In the genomic region with DNA sequence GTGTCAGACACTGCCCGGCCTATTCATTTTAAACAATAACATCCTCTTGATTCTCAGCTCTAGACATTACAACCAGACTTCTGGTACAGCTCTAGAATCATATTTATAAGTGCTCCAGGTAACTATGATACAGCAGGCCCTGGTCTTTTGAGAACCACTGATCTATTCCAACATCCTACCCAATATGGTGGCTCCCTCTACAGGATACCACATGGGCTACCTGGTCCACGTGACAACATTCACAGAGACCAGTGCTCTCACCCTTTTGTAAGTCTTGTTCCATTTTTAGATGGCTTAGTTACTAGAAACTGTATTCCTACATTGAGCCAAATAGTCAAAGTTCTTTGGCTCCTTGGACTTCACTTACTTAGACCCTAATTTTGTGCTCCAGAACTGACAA, we compare ENCODE assay signal across 3 cellular contexts.
TF ChIP-seq lines count a peak whose summit lies in the region.

No MANE protein-coding gene starts in this region.

TF ChIP-seq in GM23338, 12 proteins besides CTCF, POLR2A, EP300 and RAD21 (continues in another document):
- TF ChIP-seq NANOG (IDR thresholded peaks at IDR 0.05; ENCODE audit: borderline replicate concordance) (no peak), ZNF331 (CRISPR knock-in tag; IDR thresholded peaks at IDR 0.05; ENCODE audit: low read depth) (no peak), STAT1 (IDR thresholded peaks at IDR 0.05; ENCODE audit: unreplicated experiment) (no peak), ZNF114 (CRISPR knock-in tag; IDR thresholded peaks at IDR 0.05) (no peak), EZH2 (IDR thresholded peaks at IDR 0.05; ENCODE audit: low read depth, unreplicated experiment) (no peak), POLR2AphosphoS5 (IDR thresholded peaks at IDR 0.05; ENCODE audit: low read depth) (no peak), CREB1 (CRISPR knock-in tag; IDR thresholded peaks at IDR 0.05; ENCODE audit: low read depth) (no peak), JUNB (IDR thresholded peaks at IDR 0.05; ENCODE audit: unreplicated experiment) (no peak), EZH2phosphoT487 (IDR thresholded peaks at IDR 0.05; ENCODE audit: unreplicated experiment) (no peak)

TF ChIP-seq in IMR-90, 13 proteins besides CTCF, POLR2A, EP300 and RAD21:
- TF ChIP-seq NFE2L2 (IDR thresholded peaks at IDR 0.05; ENCODE audit: low read depth, low read length) (no peak), FOS (IDR thresholded peaks at IDR 0.05; ENCODE audit: low read depth, low read length) (no peak), CEBPB (IDR thresholded peaks at IDR 0.05; ENCODE audit: low read depth, low read length) (no peak), MAFK (IDR thresholded peaks at IDR 0.05; ENCODE audit: low read depth, low read length) (no peak)
- TF ChIP-seq, protein P1, sequence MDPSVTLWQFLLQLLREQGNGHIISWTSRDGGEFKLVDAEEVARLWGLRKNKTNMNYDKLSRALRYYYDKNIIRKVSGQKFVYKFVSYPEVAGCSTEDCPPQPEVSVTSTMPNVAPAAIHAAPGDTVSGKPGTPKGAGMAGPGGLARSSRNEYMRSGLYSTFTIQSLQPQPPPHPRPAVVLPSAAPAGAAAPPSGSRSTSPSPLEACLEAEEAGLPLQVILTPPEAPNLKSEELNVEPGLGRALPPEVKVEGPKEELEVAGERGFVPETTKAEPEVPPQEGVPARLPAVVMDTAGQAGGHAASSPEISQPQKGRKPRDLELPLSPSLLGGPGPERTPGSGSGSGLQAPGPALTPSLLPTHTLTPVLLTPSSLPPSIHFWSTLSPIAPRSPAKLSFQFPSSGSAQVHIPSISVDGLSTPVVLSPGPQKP (IDR thresholded peaks at IDR 0.05; ENCODE audit: borderline replicate concordance, low read depth, low read length): no peak

TF ChIP-seq in K562, 482 proteins besides CTCF, POLR2A, EP300 and RAD21:
- TF ChIP-seq STAT6 (CRISPR knock-in tag; IDR thresholded peaks at IDR 0.05) (no peak), EHMT2 (IDR thresholded peaks at IDR 0.05) (peak; percentile 17; the same call in 1 of the 2 replicates), FOXO4 (CRISPR knock-in tag; IDR thresholded peaks at IDR 0.05) (no peak), MAFK (IDR thresholded peaks at IDR 0.05; ENCODE audit: low read length) (no peak), RAD51 (IDR thresholded peaks at IDR 0.05; ENCODE audit: borderline replicate concordance, low read depth) (peak; percentile 30; the same call in 1 of the 2 replicates), ZNF583 (CRISPR knock-in tag; IDR thresholded peaks at IDR 0.05) (no peak), CAMTA2 (CRISPR knock-in tag; conservative IDR thresholded peaks at IDR 0.05) (no peak), ATF1 (CRISPR knock-in tag; IDR thresholded peaks at IDR 0.05) (no peak), ATF1 (tag; IDR thresholded peaks at IDR 0.05) (no peak), ZKSCAN1 (IDR thresholded peaks at IDR 0.05; ENCODE audit: low read depth, low read length) (no peak), FOXK1 (CRISPR knock-in tag; IDR thresholded peaks at IDR 0.05; ENCODE audit: borderline replicate concordance) (no peak)
- TF ChIP-seq, protein P2, sequence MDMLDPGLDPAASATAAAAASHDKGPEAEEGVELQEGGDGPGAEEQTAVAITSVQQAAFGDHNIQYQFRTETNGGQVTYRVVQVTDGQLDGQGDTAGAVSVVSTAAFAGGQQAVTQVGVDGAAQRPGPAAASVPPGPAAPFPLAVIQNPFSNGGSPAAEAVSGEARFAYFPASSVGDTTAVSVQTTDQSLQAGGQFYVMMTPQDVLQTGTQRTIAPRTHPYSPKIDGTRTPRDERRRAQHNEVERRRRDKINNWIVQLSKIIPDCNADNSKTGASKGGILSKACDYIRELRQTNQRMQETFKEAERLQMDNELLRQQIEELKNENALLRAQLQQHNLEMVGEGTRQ (CRISPR knock-in tag; IDR thresholded peaks at IDR 0.05): peak; percentile 73
- TF ChIP-seq, protein P3, sequence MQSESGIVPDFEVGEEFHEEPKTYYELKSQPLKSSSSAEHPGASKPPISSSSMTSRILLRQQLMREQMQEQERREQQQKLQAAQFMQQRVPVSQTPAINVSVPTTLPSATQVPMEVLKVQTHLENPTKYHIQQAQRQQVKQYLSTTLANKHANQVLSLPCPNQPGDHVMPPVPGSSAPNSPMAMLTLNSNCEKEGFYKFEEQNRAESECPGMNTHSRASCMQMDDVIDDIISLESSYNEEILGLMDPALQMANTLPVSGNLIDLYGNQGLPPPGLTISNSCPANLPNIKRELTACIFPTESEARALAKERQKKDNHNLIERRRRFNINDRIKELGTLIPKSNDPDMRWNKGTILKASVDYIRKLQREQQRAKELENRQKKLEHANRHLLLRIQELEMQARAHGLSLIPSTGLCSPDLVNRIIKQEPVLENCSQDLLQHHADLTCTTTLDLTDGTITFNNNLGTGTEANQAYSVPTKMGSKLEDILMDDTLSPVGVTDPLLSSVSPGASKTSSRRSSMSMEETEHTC (IDR thresholded peaks at IDR 0.05): no peak
- TF ChIP-seq, protein P4, sequence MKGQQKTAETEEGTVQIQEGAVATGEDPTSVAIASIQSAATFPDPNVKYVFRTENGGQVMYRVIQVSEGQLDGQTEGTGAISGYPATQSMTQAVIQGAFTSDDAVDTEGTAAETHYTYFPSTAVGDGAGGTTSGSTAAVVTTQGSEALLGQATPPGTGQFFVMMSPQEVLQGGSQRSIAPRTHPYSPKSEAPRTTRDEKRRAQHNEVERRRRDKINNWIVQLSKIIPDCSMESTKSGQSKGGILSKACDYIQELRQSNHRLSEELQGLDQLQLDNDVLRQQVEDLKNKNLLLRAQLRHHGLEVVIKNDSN (CRISPR knock-in tag; IDR thresholded peaks at IDR 0.05): peak; percentile 44; the same call in 1 of the 2 replicates
- TF ChIP-seq, protein P5, sequence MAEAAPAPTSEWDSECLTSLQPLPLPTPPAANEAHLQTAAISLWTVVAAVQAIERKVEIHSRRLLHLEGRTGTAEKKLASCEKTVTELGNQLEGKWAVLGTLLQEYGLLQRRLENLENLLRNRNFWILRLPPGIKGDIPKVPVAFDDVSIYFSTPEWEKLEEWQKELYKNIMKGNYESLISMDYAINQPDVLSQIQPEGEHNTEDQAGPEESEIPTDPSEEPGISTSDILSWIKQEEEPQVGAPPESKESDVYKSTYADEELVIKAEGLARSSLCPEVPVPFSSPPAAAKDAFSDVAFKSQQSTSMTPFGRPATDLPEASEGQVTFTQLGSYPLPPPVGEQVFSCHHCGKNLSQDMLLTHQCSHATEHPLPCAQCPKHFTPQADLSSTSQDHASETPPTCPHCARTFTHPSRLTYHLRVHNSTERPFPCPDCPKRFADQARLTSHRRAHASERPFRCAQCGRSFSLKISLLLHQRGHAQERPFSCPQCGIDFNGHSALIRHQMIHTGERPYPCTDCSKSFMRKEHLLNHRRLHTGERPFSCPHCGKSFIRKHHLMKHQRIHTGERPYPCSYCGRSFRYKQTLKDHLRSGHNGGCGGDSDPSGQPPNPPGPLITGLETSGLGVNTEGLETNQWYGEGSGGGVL (CRISPR knock-in tag; IDR thresholded peaks at IDR 0.05): no peak
TF ChIP-seq in K562: peak in this region for 4.
